14 cellular contexts compared by ENCODE assay signal in genomic region chr6:119575721-119576120, GRCh38.
DNase-seq lines count a peak whose midpoint lies in the region; ATAC-seq, FAIRE-seq and TF ChIP-seq lines count a peak whose summit lies in the region.
"Had no signal": no experiment of that assay in that cellular context is flagged by ENCODE, and none has a peak within 500 bp of the region (broad histone marks: within the 10 kb centered on the region; RNA-seq: fewer than 3 reads in every experiment).

No MANE protein-coding gene starts in this region.

- H2AFZ ChIP-seq in astrocyte (ENCODE audit: low read depth, low read length), result peak overlapping the region; percentile 1

- H3K4me2 ChIP-seq in astrocyte (ENCODE audit: low read length), result peak overlapping the region; percentile 12

- H3K36me3 Mint-ChIP-seq in astrocyte (ENCODE audit: low read depth, unreplicated experiment), result peaks cover under 1% of the 10 kb centered on the region

- H3K9ac ChIP-seq in astrocyte (ENCODE audit: low read length), result no peak overlapping the region

- H3K36me3 ChIP-seq in astrocyte (ENCODE audit: insufficient read depth, low read length) (no peaks in the 10 kb centered on the region), lower lobe of right lung (no peaks in the 10 kb centered on the region)
- H3K36me3 ChIP-seq: adrenal gland, transverse colon had no signal

- DNase-seq in AG09309 (ENCODE audit: low read depth), result peak; percentile 80
- peak; percentile 8 for DNase-seq in HS-5 (ENCODE audit: low read depth)
- peak; percentile 74 for DNase-seq in astrocyte (ENCODE audit: low read depth)
- DNase-seq in hepatic stellate cell (ENCODE audit: low spot score), result peak; percentile 2
- no peak for DNase-seq in lower lobe of right lung
- no peak for DNase-seq in stimulated activated CD4-positive, alpha-beta T cell treated with anti-CD3 and anti-CD28 coated beads, Interleukin-1b, Interleukin-23, amount 100 ng/mL, for 48 hours
- DNase-seq: activated CD4-positive, alpha-beta T cell treated with anti-CD3 and anti-CD28 coated beads for 48 hours; activated T-cell treated with anti-CD3 and anti-CD28 coated beads, Interleukin-2, amount 50 U/mL, for 4 hours; adrenal gland; psoas muscle; transverse colon had no signal

- peak; percentile 17 for FAIRE-seq in astrocyte (lab: Jason Lieb, UNC)
- FAIRE-seq: GM12891 had no signal

- intact Hi-C loops in lower lobe of right lung (cut with DNase I), result no loop called here

- no peaks in the 10 kb centered on the region for H4K20me1 ChIP-seq in astrocyte (ENCODE audit: insufficient read depth, low read length)

- H3K9me3 ChIP-seq in astrocyte (ENCODE audit: insufficient read depth, low read depth, low read length), result no peaks in the 10 kb centered on the region
- peaks cover 16% of the 10 kb centered on the region for H3K9me3 ChIP-seq in lower lobe of right lung

- H3K27ac ChIP-seq in astrocyte (ENCODE audit: low read depth, low read length) (peak overlapping the region; percentile 36), lower lobe of right lung (no peak overlapping the region)
- H3K27ac ChIP-seq: adrenal gland, psoas muscle, transverse colon had no signal

- H3K4me1 Mint-ChIP-seq in astrocyte (ENCODE audit: low read depth, unreplicated experiment), result peaks cover 11% of the 10 kb centered on the region

- TF ChIP-seq CTCF in AG09309 (IDR thresholded peaks at IDR 0.05; ENCODE audit: control insufficient read depth, insufficient read depth, low read depth, low read length, missing control alignments) (no peak), astrocyte (IDR thresholded peaks at IDR 0.05; ENCODE audit: insufficient read depth, low read depth, low read length) (no peak), lower lobe of right lung (IDR thresholded peaks at IDR 0.05) (no peak)

- peak overlapping the region; percentile 87 for H3K27ac Mint-ChIP-seq in astrocyte (ENCODE audit: unreplicated experiment)

- ATAC-seq in GM19452 (IDR thresholded peaks at IDR 0.05; ENCODE audit: unreplicated experiment), result no peak
- no peak for ATAC-seq in lower lobe of right lung
- ATAC-seq in GM19467 (IDR thresholded peaks at IDR 0.05; ENCODE audit: unreplicated experiment), result no peak
- ATAC-seq: activated T-cell treated with anti-CD3 and anti-CD28 coated beads, Interleukin-2, amount 50 U/mL, for 4 hours; psoas muscle had no signal

- H3K4me3 ChIP-seq in AG09309 (ENCODE audit: control insufficient read depth, low read depth, low read length), result no peak overlapping the region
- H3K4me3 ChIP-seq in astrocyte (ENCODE audit: insufficient read depth, low read depth, low read length), result no peak overlapping the region
- no peak overlapping the region for H3K4me3 ChIP-seq in lower lobe of right lung
- H3K4me3 ChIP-seq: adrenal gland, psoas muscle, transverse colon had no signal

- H3K27me3 ChIP-seq in astrocyte (ENCODE audit: insufficient read depth, low read length) (no peaks in the 10 kb centered on the region), lower lobe of right lung (ENCODE audit: low read depth) (no peaks in the 10 kb centered on the region)
- H3K27me3 ChIP-seq: adrenal gland, transverse colon had no signal

- peak overlapping the region; percentile 72 for H3K4me3 Mint-ChIP-seq in astrocyte (ENCODE audit: unreplicated experiment)
- H3K4me3 Mint-ChIP-seq: activated T-cell treated with anti-CD3 and anti-CD28 coated beads, Interleukin-2, amount 50 U/mL, for 4 hours had no signal

- no peaks in the 10 kb centered on the region for H3K79me2 ChIP-seq in astrocyte (ENCODE audit: insufficient read depth, low read length)

- H3K4me1 ChIP-seq in astrocyte (ENCODE audit: insufficient read depth, low read length) (no peaks in the 10 kb centered on the region), lower lobe of right lung (no peaks in the 10 kb centered on the region)
- H3K4me1 ChIP-seq: adrenal gland, psoas muscle, transverse colon had no signal

- peaks cover 10% of the 10 kb centered on the region for H3K9me3 Mint-ChIP-seq in astrocyte (ENCODE audit: unreplicated experiment)

- H3K27me3 Mint-ChIP-seq in astrocyte (ENCODE audit: low read depth, unreplicated experiment), result no peaks in the 10 kb centered on the region

Comparison
In these comparisons a context has a peak if more than half of its experiments do, and no peak if none do; other contexts are left out.
1. DNase-seq: peak in AG09309 (single experiment), HS-5 (single experiment), astrocyte (single experiment) and hepatic stellate cell (single experiment); none in lower lobe of right lung (single experiment) and stimulated activated CD4-positive, alpha-beta T cell treated with anti-CD3 and anti-CD28 coated beads, Interleukin-1b, Interleukin-23, amount 100 ng/mL, for 48 hours (single experiment).